ENCODE assay signal across 1 cellular context in genomic region chr7:123637203-123637602, GRCh38.
TF ChIP-seq lines count a peak whose summit lies in the region.

No MANE protein-coding gene starts in this region.

TF ChIP-seq in K562, 482 proteins besides CTCF, POLR2A, EP300 and RAD21 (continued from another document):
- TF ChIP-seq KLF6 (CRISPR knock-in tag; IDR thresholded peaks at IDR 0.05; ENCODE audit: borderline replicate concordance) (no peak), ZKSCAN3 (CRISPR knock-in tag; IDR thresholded peaks at IDR 0.05) (no peak), TCF7 (IDR thresholded peaks at IDR 0.05; ENCODE audit: borderline replicate concordance) (no peak), THAP12 (CRISPR knock-in tag; IDR thresholded peaks at IDR 0.05) (no peak), RBM17 (IDR thresholded peaks at IDR 0.05; ENCODE audit: borderline replicate concordance, low read depth, low read length) (no peak), PCBP2 (IDR thresholded peaks at IDR 0.05; ENCODE audit: low read depth, low read length, poor library complexity, severe bottlenecking) (no peak), TAL1 (IDR thresholded peaks at IDR 0.05) (no peak), SREBF1 (IDR thresholded peaks at IDR 0.05; ENCODE audit: borderline replicate concordance, low read depth, low read length) (no peak)
